In the genomic region with DNA sequence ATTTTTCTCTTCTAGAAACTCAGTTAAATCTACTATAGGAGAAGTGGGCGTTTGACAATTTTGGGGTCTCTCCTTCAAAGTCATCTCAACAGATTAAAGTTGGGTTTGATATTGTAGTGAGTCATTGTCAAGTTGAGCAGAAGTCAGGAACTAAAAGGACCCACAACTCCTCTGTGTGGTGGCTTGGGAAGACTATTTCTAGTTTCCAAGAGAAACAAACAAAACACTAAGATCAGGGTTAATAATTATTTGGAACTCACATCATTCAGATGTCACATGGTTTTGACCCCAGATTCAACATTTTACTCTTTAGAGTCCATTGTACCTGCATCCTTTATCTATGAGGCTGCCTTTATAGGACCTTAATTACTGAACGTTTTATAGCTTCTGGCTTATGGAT, we compare ENCODE assay signal across 20 cellular contexts. TPM values are rescaled to one million over a fixed set of nuclear protein-coding genes. Genes with fewer than 3 reads are reported as not detected.
A peak's percentile ranks its signal among the peaks of the same experiment; 100 is the strongest.
DNase-seq lines count a peak whose midpoint lies in the region; ATAC-seq lines count a peak whose summit lies in the region.
"Had no signal": no experiment of that assay in that cellular context is flagged by ENCODE, and none has a peak within 500 bp of the region (broad histone marks: within the 10 kb centered on the region; RNA-seq: fewer than 3 reads in every experiment).

No MANE protein-coding gene starts in this region.

- intact Hi-C loops in left colon (cut with DNase I, micrococcal nuclease): no loop called here

- DNase-seq in HT-29 (ENCODE audit: low spot score) (peak; percentile 12), glomerular visceral epithelial cell (ENCODE audit: extremely low spot score) (peak; percentile 28), left colon (no peak), H4 (ENCODE audit: low spot score) (no peak), SIG-M5 treated with dmso at 0.1 percent for 504 hours (lab: John Stamatoyannopoulos, UW; ENCODE audit: unreplicated experiment) (no peak), SK-N-DZ (ENCODE audit: low spot score) (no peak)
- DNase-seq: CD4-positive, alpha-beta T cell; COR-L47; DND-41; IMR-90; NCI-H1092 treated with DMSO at 0.1 percent for 48 hours; NCI-H1436 treated with DMSO at 0.1 percent for 48 hours; NCI-H1930; NCI-H2227 treated with DMSO at 0.1 percent for 48 hours; NCI-H510A; NCI-H748 treated with DMSO at 0.1 percent for 48 hours had no signal

- peak; percentile 34 for ATAC-seq in left colon
- ATAC-seq in HG03439 (IDR thresholded peaks at IDR 0.05; ENCODE audit: unreplicated experiment): no peak
- ATAC-seq: Panc1 had no signal

RNA-seq across cellular contexts. Expression of a gene that starts 45.3 kb away (rescaled TPM):
- total RNA-seq in HT-29 (2014; rRNA removed; shearing (Covaris generic)): 0.15 and 1.8 TPM in 2 replicates
- 10 to 100 TPM; 41.6 to 48.0 TPM for total RNA-seq in left colon
- total RNA-seq in H4 (2014; rRNA removed; shearing (Covaris generic)): not detected in 2 replicates
- not detected in 2 replicates for polyA plus RNA-seq in SK-N-DZ (2014; cell fraction: cytosol; rRNA removed)
- polyA plus RNA-seq in SK-N-DZ (2014; cell fraction: nucleus; rRNA removed): not detected in 2 replicates
- total RNA-seq: CD4-positive, alpha-beta T cell; H1; IMR-90; SJSA1 had no signal
- polyA plus RNA-seq: H1, IMR-90 had no signal

Comparison
In these comparisons a context has a peak if more than half of its experiments do, and no peak if none do; other contexts are left out.
1. DNase-seq: peak in HT-29 (single experiment) and glomerular visceral epithelial cell (single experiment); none in left colon (0 of 2), H4 (single experiment), SIG-M5 treated with dmso at 0.1 percent for 504 hours (single experiment) and SK-N-DZ (single experiment).
2. RNA of a gene that starts 45.3 kb away (total RNA-seq): 41.6 to 48.0 TPM in left colon; 0.15 to 1.8 TPM in HT-29 and not detected in H4; every median in the first group is over 10 times any median in the second.